ENCODE assay signal across 23 cellular contexts in genomic region chr2:30741576-30741975, GRCh38.
"Had no signal": no experiment of that assay in that cellular context is flagged by ENCODE, and none has a peak within 500 bp of the region (broad histone marks: within the 10 kb centered on the region; RNA-seq: fewer than 3 reads in every experiment).

No MANE protein-coding gene starts in this region.

- H3K36me3 ChIP-seq: esophagus squamous epithelium, heart right ventricle, lower lobe of right lung, neural progenitor cell, right atrium auricular region, tibial nerve, upper lobe of left lung, uterus had no signal

- H3K9me3 Mint-ChIP-seq: effector memory CD8-positive, alpha-beta T cell; nephron; stimulated activated memory B cell treated with anti-CD40 and anti-IgM and Interleukin-4, amounts not matched to agents 10 μg/mL and 1 μg/mL and 100 μg/mL, for 72 hours had no signal

- H3K4me1 ChIP-seq: heart right ventricle, lower lobe of right lung, parathyroid adenoma, right atrium auricular region, testis, tibial nerve, upper lobe of left lung, uterus had no signal

- H3K27me3 Mint-ChIP-seq: progenitor cell of endocrine pancreas had no signal

- H3K9me3 ChIP-seq: esophagus squamous epithelium, heart right ventricle, lower lobe of right lung, right atrium auricular region, testis, tibial nerve, upper lobe of left lung, uterus had no signal

- H3K4me3 Mint-ChIP-seq: effector memory CD8-positive, alpha-beta T cell; nephron; neural progenitor cell; stimulated activated memory B cell treated with anti-CD40 and anti-IgM and Interleukin-4, amounts not matched to agents 10 μg/mL and 1 μg/mL and 100 μg/mL, for 72 hours had no signal

- H3K27me3 ChIP-seq: neural progenitor cell, right atrium auricular region, testis, tibial nerve, upper lobe of left lung, uterus had no signal

- H3K36me3 Mint-ChIP-seq: neural progenitor cell; stimulated activated memory B cell treated with anti-CD40 and anti-IgM and Interleukin-4, amounts not matched to agents 10 μg/mL and 1 μg/mL and 100 μg/mL, for 72 hours had no signal

- DNase-seq: cortex of kidney; effector memory CD8-positive, alpha-beta T cell; erythroblast; esophagus squamous epithelium; foreskin melanocyte; glutamatergic neuron; heart right ventricle; hippocampal formation; left ventricle myocardium superior; lower lobe of right lung; stimulated activated CD4-positive, alpha-beta T cell treated with anti-CD3 and anti-CD28 coated beads, Interleukin-4, amount 100 ng/mL, for 4 hours; stimulated activated naive CD8-positive, alpha-beta T cell treated with anti-CD3 and anti-CD28 coated beads, Interleukin-15, Interleukin-2, amounts not matched to agents 100 U/mL and 50 U/mL, for 24 hours; substantia nigra; testis; upper lobe of left lung; uterus had no signal

- H3K27ac ChIP-seq: esophagus squamous epithelium, heart right ventricle, lower lobe of right lung, neural progenitor cell, parathyroid adenoma, right atrium auricular region, testis, tibial nerve, upper lobe of left lung, uterus had no signal

- H3K4me1 Mint-ChIP-seq: nephron; neural progenitor cell; stimulated activated memory B cell treated with anti-CD40 and anti-IgM and Interleukin-4, amounts not matched to agents 10 μg/mL and 1 μg/mL and 100 μg/mL, for 72 hours had no signal

- H3K4me3 ChIP-seq: esophagus squamous epithelium, heart right ventricle, lower lobe of right lung, neural progenitor cell, right atrium auricular region, testis, tibial nerve, upper lobe of left lung, uterus had no signal

- H3K27ac Mint-ChIP-seq: effector memory CD8-positive, alpha-beta T cell; nephron; neural progenitor cell; progenitor cell of endocrine pancreas; stimulated activated memory B cell treated with anti-CD40 and anti-IgM and Interleukin-4, amounts not matched to agents 10 μg/mL and 1 μg/mL and 100 μg/mL, for 72 hours had no signal
